Comparison of ENCODE assay signal across 1 cellular context in the genomic region with DNA sequence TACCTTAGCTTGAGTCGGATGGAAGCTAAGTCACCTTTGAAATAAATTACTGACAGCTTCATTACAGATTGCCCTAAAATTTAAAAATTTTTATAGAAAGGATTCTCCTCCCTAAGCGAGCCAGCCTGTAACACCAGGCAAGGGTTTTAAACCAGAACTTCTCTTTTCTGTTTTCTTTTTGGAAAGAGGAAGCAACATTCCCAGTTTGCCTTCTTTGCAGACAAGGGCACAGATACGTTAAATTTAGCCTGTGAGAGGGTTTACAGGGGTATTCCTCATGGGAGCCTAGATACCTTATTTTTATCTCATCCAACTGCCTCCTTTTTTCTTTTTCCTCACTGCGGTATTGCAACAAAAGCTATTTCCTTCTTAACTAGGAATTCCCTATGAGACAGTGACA.
TF ChIP-seq lines count a peak whose summit lies in the region.

No MANE protein-coding gene starts in this region.

TF ChIP-seq in WTC11, 78 proteins besides CTCF, POLR2A, EP300 and RAD21 (continued from another document):
- TF ChIP-seq ZSCAN18 (CRISPR knock-in tag; IDR thresholded peaks at IDR 0.05) (no peak), FOXJ3 (CRISPR knock-in tag; IDR thresholded peaks at IDR 0.05; ENCODE audit: borderline replicate concordance) (no peak), GTF2I (CRISPR knock-in tag; conservative IDR thresholded peaks at IDR 0.05) (no peak), SOX15 (CRISPR knock-in tag; IDR thresholded peaks at IDR 0.05) (no peak), ZNF416 (CRISPR knock-in tag; IDR thresholded peaks at IDR 0.05) (no peak), TEAD4 (CRISPR knock-in tag; IDR thresholded peaks at IDR 0.05) (no peak), HMGXB4 (CRISPR knock-in tag; IDR thresholded peaks at IDR 0.05) (no peak), ZNF263 (CRISPR knock-in tag; IDR thresholded peaks at IDR 0.05; ENCODE audit: low read depth) (no peak), GRHL2 (CRISPR knock-in tag; IDR thresholded peaks at IDR 0.05; ENCODE audit: insufficient replicate concordance, severe bottlenecking) (no peak), ZNF232 (CRISPR knock-in tag; IDR thresholded peaks at IDR 0.05) (no peak)
- TF ChIP-seq, protein P1, sequence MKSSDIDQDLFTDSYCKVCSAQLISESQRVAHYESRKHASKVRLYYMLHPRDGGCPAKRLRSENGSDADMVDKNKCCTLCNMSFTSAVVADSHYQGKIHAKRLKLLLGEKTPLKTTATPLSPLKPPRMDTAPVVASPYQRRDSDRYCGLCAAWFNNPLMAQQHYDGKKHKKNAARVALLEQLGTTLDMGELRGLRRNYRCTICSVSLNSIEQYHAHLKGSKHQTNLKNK (CRISPR knock-in tag; IDR thresholded peaks at IDR 0.05): no peak
